9 cellular contexts compared by ENCODE assay signal in genomic region chr7:98168904-98169621, GRCh38. TPM values are rescaled to one million over a fixed set of nuclear protein-coding genes. Genes with fewer than 3 reads are reported as not detected.
"Had no signal": no experiment of that assay in that cellular context is flagged by ENCODE, and none has a peak within 500 bp of the region (broad histone marks: within the 10 kb centered on the region; RNA-seq: fewer than 3 reads in every experiment).

No MANE protein-coding gene starts in this region.

- H3K9me3 Mint-ChIP-seq: memory B cell had no signal

- H3K27me3 ChIP-seq: heart left ventricle, left lung, vagina had no signal

- DNase-seq: left lung had no signal

- H3K27ac Mint-ChIP-seq: memory B cell had no signal

- H3K9me3 ChIP-seq: heart left ventricle, left lung, vagina had no signal

- H3K27ac ChIP-seq: coronary artery, heart left ventricle, left lung, parathyroid adenoma, skin epidermis, vagina had no signal

- H3K9ac ChIP-seq: parathyroid adenoma had no signal

- H3K4me3 ChIP-seq: coronary artery, heart left ventricle, left lung, skin epidermis, vagina had no signal

- H3K27me3 Mint-ChIP-seq: memory B cell, T-helper 17 cell had no signal

- H3K4me3 Mint-ChIP-seq: memory B cell, T-helper 17 cell had no signal

- H2AFZ ChIP-seq: parathyroid adenoma had no signal

RNA-seq across cellular contexts. Expression of gene BHLHA15, which starts 42.2 kb away (rescaled TPM):
- total RNA-seq: T-helper 17 cell, vagina had no signal
- polyA plus RNA-seq: neural cell had no signal
